1 cellular context compared by ENCODE assay signal in genomic region chr10:44193567-44194220, GRCh38.
TF ChIP-seq lines count a peak whose summit lies in the region.

No MANE protein-coding gene starts in this region.

TF ChIP-seq in HepG2, 621 proteins besides CTCF, POLR2A, EP300 and RAD21 (continued from another document):
- TF ChIP-seq ZNF687 (CRISPR knock-in tag; IDR thresholded peaks at IDR 0.05) (peak; percentile 41), PRDM4 (CRISPR knock-in tag; IDR thresholded peaks at IDR 0.05; ENCODE audit: borderline replicate concordance) (no peak), RCOR2 (CRISPR knock-in tag; IDR thresholded peaks at IDR 0.05) (no peak), ZNF724P (CRISPR knock-in tag; IDR thresholded peaks at IDR 0.05; ENCODE audit: borderline replicate concordance) (0 out of 2 replicates have a peak, but pooled peaks have one; percentile 29), ZMAT3 (CRISPR knock-in tag; conservative IDR thresholded peaks at IDR 0.05) (0 out of 2 replicates have a peak, but pooled peaks have one; percentile 7), ZNF761 (CRISPR knock-in tag; conservative IDR thresholded peaks at IDR 0.05) (no peak)
- TF ChIP-seq, protein P1, sequence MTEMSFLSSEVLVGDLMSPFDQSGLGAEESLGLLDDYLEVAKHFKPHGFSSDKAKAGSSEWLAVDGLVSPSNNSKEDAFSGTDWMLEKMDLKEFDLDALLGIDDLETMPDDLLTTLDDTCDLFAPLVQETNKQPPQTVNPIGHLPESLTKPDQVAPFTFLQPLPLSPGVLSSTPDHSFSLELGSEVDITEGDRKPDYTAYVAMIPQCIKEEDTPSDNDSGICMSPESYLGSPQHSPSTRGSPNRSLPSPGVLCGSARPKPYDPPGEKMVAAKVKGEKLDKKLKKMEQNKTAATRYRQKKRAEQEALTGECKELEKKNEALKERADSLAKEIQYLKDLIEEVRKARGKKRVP (CRISPR knock-in tag; IDR thresholded peaks at IDR 0.05), result no peak
TF ChIP-seq in HepG2: peak in this region for 4.
